In genomic region chr20:25733903-25734302, GRCh38 we compare ENCODE assay signal across 11 cellular contexts.
"Had no signal": no experiment of that assay in that cellular context is flagged by ENCODE, and none has a peak within 500 bp of the region (broad histone marks: within the 10 kb centered on the region; RNA-seq: fewer than 3 reads in every experiment).

No MANE protein-coding gene starts in this region.

- H3K4me3 ChIP-seq: GM23248, GM23338, HAP-1 had no signal

- H3K27ac ChIP-seq: GM23248 had no signal

- H3K36me3 ChIP-seq: HAP-1 had no signal

- H2AFZ ChIP-seq: GM23248, GM23338 had no signal

- H3K4me1 ChIP-seq: HAP-1 had no signal

- H3K4me2 ChIP-seq: GM23338 had no signal

- ATAC-seq: GM23338, HCT116 had no signal

- DNase-seq: GM23248, GOT3, H7, H9, HCEC 1CT, HFFc6 had no signal

- H3K9me3 ChIP-seq: HAP-1 had no signal

- FAIRE-seq: H1, H54 had no signal

- H3K9ac ChIP-seq: GM23248 had no signal
